In the genomic region with DNA sequence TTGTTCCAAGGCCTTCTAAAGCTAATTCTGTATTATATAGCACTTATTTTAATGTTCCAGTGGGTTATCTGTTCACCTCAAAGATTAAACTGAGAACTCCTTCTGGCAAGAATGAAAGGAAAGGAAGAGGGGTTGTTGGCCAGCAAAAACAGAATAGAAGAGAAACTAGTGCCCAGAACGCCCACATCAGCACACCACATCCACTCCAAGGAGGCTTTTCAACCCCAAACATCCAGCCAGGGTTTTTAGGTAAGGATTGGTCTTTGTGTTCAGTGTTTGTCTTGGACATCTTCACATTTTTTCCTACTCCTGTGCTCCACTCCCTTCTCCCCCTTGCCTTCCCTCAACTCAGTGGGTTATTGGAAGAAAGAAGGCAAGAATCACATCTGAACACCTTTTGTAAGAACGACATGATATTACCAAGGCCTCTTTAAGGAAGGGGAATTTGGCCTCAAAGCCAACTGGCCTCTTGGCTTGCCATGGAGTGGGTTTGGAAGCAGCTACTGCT, we compare ENCODE assay signal across 13 cellular contexts. TPM values are rescaled to one million over a fixed set of nuclear protein-coding genes. Genes with fewer than 3 reads are reported as not detected.
A peak's percentile ranks its signal among the peaks of the same experiment; 100 is the strongest.
DNase-seq lines count a peak whose midpoint lies in the region; ATAC-seq, FAIRE-seq and TF ChIP-seq lines count a peak whose summit lies in the region.
"Had no signal": no experiment of that assay in that cellular context is flagged by ENCODE, and none has a peak within 500 bp of the region (broad histone marks: within the 10 kb centered on the region; RNA-seq: fewer than 3 reads in every experiment).

No MANE protein-coding gene starts in this region.

- DNase-seq in Caco-2 (no peak), MG63 (peak; percentile 4), astrocyte of the spinal cord (ENCODE audit: low read depth, low spot score) (peak; percentile 41), thoracic aorta (ENCODE audit: low spot score) (no peak), SK-N-DZ (ENCODE audit: low spot score) (no peak), kidney (no peak)
- DNase-seq in central memory CD4-positive, alpha-beta T cell = no peak
- DNase-seq: 8988T; AML-193; CD8-positive, alpha-beta memory T cell; DMS 273 treated with DMSO at 0.1 percent for 48 hours had no signal

- POLR2A ChIA-PET in Caco-2 (lab: Charles Lee) = no interaction called here

- peaks cover 50% of the 10 kb centered on the region for H3K9me3 Mint-ChIP-seq in Caco-2 (ENCODE audit: unreplicated experiment)

- CTCF ChIA-PET in Caco-2 (lab: Charles Lee) = no interaction called here

- no peak overlapping the region for H3K9ac ChIP-seq in kidney (ENCODE audit: low read length in 2 of 2)
- H3K9ac ChIP-seq: BLaER1 had no signal

- H3K36me3 ChIP-seq in Caco-2 (ENCODE audit: control insufficient read depth, insufficient read depth, low read length) (peaks cover 1% of the 10 kb centered on the region; the same call in 1 of the 2 replicates), MG63 (peaks cover 2% of the 10 kb centered on the region; the same call in 1 of the 2 replicates), thoracic aorta (no peaks in the 10 kb centered on the region), kidney (ENCODE audit: control insufficient read depth in 1 of 2, insufficient read depth in 2 of 2, low read length in 2 of 2) (no peaks in the 10 kb centered on the region)
- H3K36me3 ChIP-seq: BLaER1 had no signal

- peak overlapping the region; percentile 39 for H3K27ac Mint-ChIP-seq in Caco-2 (ENCODE audit: unreplicated experiment)
- H3K27ac Mint-ChIP-seq: CD8-positive, alpha-beta memory T cell had no signal

- intact Hi-C loops in Caco-2 (cut with micrococcal nuclease; ENCODE audit: unreplicated experiment) = no loop called here
- intact Hi-C loops in kidney (cut with DNase I) = no loop called here

- H3K27me3 ChIP-seq in Caco-2 (replicated peaks; ENCODE audit: control insufficient read depth, insufficient read depth, low read length) (no peaks in the 10 kb centered on the region), MG63 (no peaks in the 10 kb centered on the region), thoracic aorta (replicated peaks; ENCODE audit: insufficient read depth) (no peaks in the 10 kb centered on the region)
- H3K27me3 ChIP-seq: BLaER1 had no signal

- H3K27ac ChIP-seq in thoracic aorta (peak overlapping the region; percentile 54 to 57), kidney (ENCODE audit: low read depth in 2 of 2, low read length in 2 of 2) (no peak overlapping the region)
- H3K27ac ChIP-seq: BLaER1 had no signal

- no peak for FAIRE-seq in kidney (lab: Jason Lieb, UNC)

- no peak overlapping the region for H3K4me3 Mint-ChIP-seq in Caco-2 (ENCODE audit: unreplicated experiment)
- H3K4me3 Mint-ChIP-seq: CD8-positive, alpha-beta memory T cell had no signal

- peaks cover 33% of the 10 kb centered on the region for H3K4me1 Mint-ChIP-seq in Caco-2 (ENCODE audit: low read depth, unreplicated experiment)
- H3K4me1 Mint-ChIP-seq: CD8-positive, alpha-beta memory T cell had no signal

- BruUV-seq in Caco-2 (replicated peaks; lab: Mats Ljungman, UMichigan) = no TSS peak

- H3K9me3 ChIP-seq in Caco-2 (peaks cover 6% of the 10 kb centered on the region), MG63 (peaks cover 6% of the 10 kb centered on the region; the same call in 1 of the 2 replicates), thoracic aorta (no peaks in the 10 kb centered on the region), kidney (ENCODE audit: control insufficient read depth in 1 of 2, low read length in 2 of 2) (peaks cover 0 to 4% of the 10 kb centered on the region in 2 donors)

- TF ChIP-seq CTCF in Caco-2 (IDR thresholded peaks at IDR 0.05; ENCODE audit: insufficient read depth in 1 of 2, low read depth in 1 of 2, low read length in 1 of 2, severe bottlenecking in 1 of 2, unreplicated experiment in 1 of 2) (no peak), astrocyte of the spinal cord (IDR thresholded peaks at IDR 0.05; ENCODE audit: low read depth, low read length) (no peak), thoracic aorta (IDR thresholded peaks at IDR 0.05) (no peak), kidney (IDR thresholded peaks at IDR 0.05; ENCODE audit: borderline replicate concordance, extremely low read depth, insufficient read depth) (no peak)

- no peaks in the 10 kb centered on the region for H3K27me3 Mint-ChIP-seq in Caco-2 (ENCODE audit: insufficient read depth, unreplicated experiment)

- H3K4me3 ChIP-seq in Caco-2 (ENCODE audit: low read depth, low read length) (no peak overlapping the region), MG63 (no peak overlapping the region), astrocyte of the spinal cord (ENCODE audit: low read depth, low read length) (no peak overlapping the region), thoracic aorta (no peak overlapping the region), kidney (ENCODE audit: low read length in 2 of 2) (no peak overlapping the region)
- H3K4me3 ChIP-seq: BLaER1 had no signal

- in situ Hi-C loops in astrocyte of the spinal cord (cut with HindIII; ENCODE audit: low sequenced_read_pairs) = no loop called here

- H3K4me1 ChIP-seq in Caco-2 = peaks cover 13% of the 10 kb centered on the region
- peaks cover 14 to 30% of the 10 kb centered on the region in 2 donors for H3K4me1 ChIP-seq in thoracic aorta (ENCODE audit: control insufficient read depth in 1 of 2, low read depth in 2 of 2)
- H3K4me1 ChIP-seq in kidney (ENCODE audit: control insufficient read depth in 1 of 2, insufficient read depth in 1 of 2, low read depth in 1 of 2, low read length in 2 of 2) = peaks cover 2 to 13% of the 10 kb centered on the region in 2 donors
- H3K4me1 ChIP-seq: BLaER1 had no signal

- ATAC-seq in thoracic aorta (ENCODE audit: insufficient number of reproducible peaks, low FRiP score, low read depth) = no peak
- ATAC-seq: HCT116 had no signal

- H3K36me3 Mint-ChIP-seq in Caco-2 (ENCODE audit: insufficient read depth, unreplicated experiment) = peaks cover 62% of the 10 kb centered on the region
- H3K36me3 Mint-ChIP-seq: CD8-positive, alpha-beta memory T cell had no signal

RNA-seq across cellular contexts. Expression of a gene that starts 55.8 kb away (rescaled TPM):
- 118 and 122 TPM in 2 replicates for total RNA-seq in Caco-2 (2022)
- 15.2 and 21.8 TPM in 2 replicates for total RNA-seq in MG63 (2014; rRNA removed; shearing (Covaris generic); ENCODE audit: low replicate concordance)
- total RNA-seq in thoracic aorta = 10 to 100 TPM; 20.4 to 28.1 TPM
- 2.8 and 3.1 TPM in 2 replicates for polyA plus RNA-seq in SK-N-DZ (2014; cell fraction: cytosol; rRNA removed)
- polyA plus RNA-seq in SK-N-DZ (2014; cell fraction: nucleus; rRNA removed) = 3.3 and 3.9 TPM in 2 replicates
- total RNA-seq in kidney = 136 TPM
- polyA plus RNA-seq in kidney (ENCODE audit: insufficient read depth, low read depth, low replicate concordance) = 21.0 TPM
- total RNA-seq: CD8-positive, alpha-beta memory T cell had no signal
- polyA plus RNA-seq: CD8-positive, alpha-beta memory T cell had no signal

Comparison
In these comparisons a context has a peak if more than half of its experiments do, and no peak if none do; other contexts are left out.
1. DNase-seq: peak in MG63 (single experiment) and astrocyte of the spinal cord (single experiment); none in Caco-2 (0 of 2), thoracic aorta (single experiment), SK-N-DZ (single experiment), central memory CD4-positive, alpha-beta T cell (single experiment) and kidney (single experiment).
2. H3K27ac ChIP-seq: peak in thoracic aorta (2 of 2); none in kidney (0 of 2).